Comparison of ENCODE assay signal across 11 cellular contexts in genomic region chr17:17151541-17151940, GRCh38. TPM values are rescaled to one million over a fixed set of nuclear protein-coding genes. Genes with fewer than 3 reads are reported as not detected.
DNase-seq lines count a peak whose midpoint lies in the region; ATAC-seq, FAIRE-seq and TF ChIP-seq lines count a peak whose summit lies in the region.
"Had no signal": no experiment of that assay in that cellular context is flagged by ENCODE, and none has a peak within 500 bp of the region (broad histone marks: within the 10 kb centered on the region; RNA-seq: fewer than 3 reads in every experiment).

No MANE protein-coding gene starts in this region.

- no peak overlapping the region for H2BK120ac ChIP-seq in mesenchymal stem cell (ENCODE audit: low read depth, low read length)

- H2AK5ac ChIP-seq in mesenchymal stem cell (ENCODE audit: low read length, severe bottlenecking), result peak overlapping the region; percentile 51

- SMC1A ChIA-PET in GM12878 (lab: Charles Lee; ENCODE audit: uncharacterized antibody, unreplicated experiment), result interaction anchor here (1.0 kb wide), 1 partner anchor 13 kb away, joined by 4 read pairs; no protein-coding TSS in a partner anchor

- no peak for TF ChIP-seq POLR2A in GM12878 (IDR thresholded peaks at IDR 0.05; ENCODE audit: low read depth, low read length)

- peak overlapping the region in 1 of 2 experiments; percentile 16 for H3K4ac ChIP-seq in mesenchymal stem cell (ENCODE audit: low read depth in 1 of 2, low read length in 2 of 2)

- H2BK12ac ChIP-seq in mesenchymal stem cell (ENCODE audit: low read length in 2 of 2), result no peak overlapping the region

- H3K9ac ChIP-seq in GM12878 (ENCODE audit: control insufficient read depth, insufficient read depth, low read length), result no peak overlapping the region
- H3K9ac ChIP-seq in mesenchymal stem cell (ENCODE audit: low read length), result peak overlapping the region; percentile 61

- peak overlapping the region in 1 of 2 experiments; percentile 65 for H3K18ac ChIP-seq in mesenchymal stem cell (ENCODE audit: low read depth in 1 of 2, low read length in 2 of 2)

- 98% methylated on average over 3 of the region's 3 CpGs for WGBS in GM12878 (ENCODE audit: insufficient coverage, insufficient replicate concordance, low lambda C conversion rate, missing lambda C conversion rate)
- WGBS in mesenchymal stem cell, result 46% methylated on average over 3 of the region's 3 CpGs

- TF ChIP-seq EP300 in GM12878 (IDR thresholded peaks at IDR 0.05; ENCODE audit: borderline replicate concordance in 1 of 2, control insufficient read depth in 1 of 2, low read depth in 2 of 2, low read length in 2 of 2), result no peak

- no peaks in the 10 kb centered on the region for H3K79me2 ChIP-seq in GM12878 (ENCODE audit: control insufficient read depth, insufficient read depth, low read length)

- intact Hi-C loops in GM12878 (cut with micrococcal nuclease; ENCODE audit: unreplicated experiment), result no loop called here

- no peak overlapping the region for H3K23ac ChIP-seq in mesenchymal stem cell (ENCODE audit: low read length in 2 of 2)

- H3K14ac ChIP-seq in mesenchymal stem cell (ENCODE audit: low read length in 2 of 2), result no peak overlapping the region

- H3K4me3 Mint-ChIP-seq in stimulated activated naive CD8-positive, alpha-beta T cell treated with anti-CD3 and anti-CD28 coated beads, Interleukin-15, amount 100 ng/mL, for 72 hours, result no peak overlapping the region

- peaks cover 18% of the 10 kb centered on the region for H3K79me1 ChIP-seq in mesenchymal stem cell (replicated peaks; ENCODE audit: low read length, poor library complexity, severe bottlenecking)

- peak; percentile 17 for ATAC-seq in stimulated activated naive CD8-positive, alpha-beta T cell treated with anti-CD3 and anti-CD28 coated beads, Interleukin-15, Interleukin-2, amounts not matched to agents 100 U/mL and 50 U/mL, for 24 hours
- ATAC-seq in stimulated activated naive CD8-positive, alpha-beta T cell treated with anti-CD3 and anti-CD28 coated beads, Interleukin-15, amount 100 ng/mL, for 72 hours, result no peak
- ATAC-seq in GM12878 (no peak), HG02870 (IDR thresholded peaks at IDR 0.05; ENCODE audit: unreplicated experiment) (no peak)

- H3K27ac ChIP-seq in GM12878 (ENCODE audit: control insufficient read depth, insufficient read depth), result peak overlapping the region; percentile 31; the same call in 1 of the 2 replicates
- peak overlapping the region; percentile 83 for H3K27ac ChIP-seq in mesenchymal stem cell (ENCODE audit: low read length, poor library complexity, severe bottlenecking)

- H2BK15ac ChIP-seq in mesenchymal stem cell (ENCODE audit: low read depth, poor library complexity, severe bottlenecking), result peak overlapping the region; percentile 58

- POLR2A ChIA-PET in GM12878 (lab: Charles Lee), result no interaction called here

- FAIRE-seq in GM12878 (lab: Jason Lieb, UNC), result no peak

- H3K4me2 ChIP-seq in GM12878 (ENCODE audit: control insufficient read depth, insufficient read depth) (no peak overlapping the region), mesenchymal stem cell (ENCODE audit: low read length, poor library complexity, severe bottlenecking) (no peak overlapping the region)

- peak overlapping the region in 1 of 2 donors; percentile 79 for H3K27ac Mint-ChIP-seq in stimulated activated naive CD8-positive, alpha-beta T cell treated with anti-CD3 and anti-CD28 coated beads, Interleukin-15, amount 100 ng/mL, for 72 hours

- no peak overlapping the region for H2AFZ ChIP-seq in GM12878 (ENCODE audit: control insufficient read depth, low read depth, low read length)
- H2AFZ ChIP-seq in mesenchymal stem cell (ENCODE audit: low read depth, low read length), result no peak overlapping the region

- H3K27me3 Mint-ChIP-seq in stimulated activated naive CD8-positive, alpha-beta T cell treated with anti-CD3 and anti-CD28 coated beads, Interleukin-15, amount 100 ng/mL, for 72 hours, result no peaks in the 10 kb centered on the region

- RAD21 ChIA-PET in GM12878 (lab: Charles Lee; ENCODE audit: unreplicated experiment), result no interaction called here

- TF ChIP-seq RAD21 in GM12878 (IDR thresholded peaks at IDR 0.05; ENCODE audit: insufficient read depth, low read depth, low read length), result no peak

- H3K9me3 ChIP-seq in GM12878 (replicated peaks; ENCODE audit: control insufficient read depth, insufficient read depth, low read length) (no peaks in the 10 kb centered on the region; the same call in 2 of the 3 replicates), mesenchymal stem cell (ENCODE audit: control insufficient read depth, low read length) (no peaks in the 10 kb centered on the region)
- H3K9me3 ChIP-seq: Caco-2 had no signal

- H3K9me3 Mint-ChIP-seq in stimulated activated naive CD8-positive, alpha-beta T cell treated with anti-CD3 and anti-CD28 coated beads, Interleukin-15, amount 100 ng/mL, for 72 hours, result no peaks in the 10 kb centered on the region

- no peak for TF ChIP-seq CTCF in GM12878 (IDR thresholded peaks at IDR 0.05 in 2 of 3, conservative IDR thresholded peaks at IDR 0.05 in 1 of 3; ENCODE audit: control insufficient read depth in 2 of 3, extremely low read depth in 1 of 3, insufficient read depth in 1 of 3, low read depth in 3 of 3, low read length in 3 of 3)

- BruUV-seq in GM12878 (replicated peaks; lab: Mats Ljungman, UMichigan), result no TSS peak

- CTCF ChIA-PET in GM12878 (lab: Yijun Ruan, JAX), result no interaction called here

- H4K91ac ChIP-seq in mesenchymal stem cell (ENCODE audit: low read length), result no peak overlapping the region

- in situ Hi-C loops in GM12878 (cut with MboI), result no loop called here

- peaks cover 47% of the 10 kb centered on the region for H3K4me1 Mint-ChIP-seq in stimulated activated naive CD8-positive, alpha-beta T cell treated with anti-CD3 and anti-CD28 coated beads, Interleukin-15, amount 100 ng/mL, for 72 hours

- H3K27me3 ChIP-seq in GM12878 (replicated peaks in 1 of 2; ENCODE audit: control insufficient read depth in 2 of 2, insufficient read depth in 2 of 2, low read length in 1 of 2) (no peaks in the 10 kb centered on the region), mesenchymal stem cell (ENCODE audit: control insufficient read depth in 1 of 2, insufficient read depth in 1 of 2, low read length in 2 of 2) (no peaks in the 10 kb centered on the region)

- H3K36me3 ChIP-seq in GM12878 (ENCODE audit: control insufficient read depth in 2 of 2, insufficient read depth in 2 of 2, low read length in 1 of 2) (peaks cover 11 to 21% of the 10 kb centered on the region in 2 experiments), mesenchymal stem cell (ENCODE audit: control insufficient read depth in 1 of 2, insufficient read depth in 2 of 2, low read depth in 1 of 2, low read length in 2 of 2) (peaks cover 56 to 59% of the 10 kb centered on the region in 2 experiments)

- peaks cover 14% of the 10 kb centered on the region for H3K4me1 ChIP-seq in GM12878 (ENCODE audit: control insufficient read depth, insufficient read depth, low read length)
- H3K4me1 ChIP-seq in mesenchymal stem cell (ENCODE audit: control insufficient read depth, insufficient read depth, low read depth, low read length), result peaks cover 38% of the 10 kb centered on the region
- H3K4me1 ChIP-seq: Caco-2 had no signal

- DNase-seq in stimulated activated naive CD8-positive, alpha-beta T cell treated with anti-CD3 and anti-CD28 coated beads, Interleukin-15, Interleukin-2, amounts not matched to agents 100 U/mL and 50 U/mL, for 24 hours, result no peak
- no peak for DNase-seq in stimulated activated naive CD8-positive, alpha-beta T cell treated with anti-CD3 and anti-CD28 coated beads, Interleukin-15, amount 100 ng/mL, for 72 hours
- DNase-seq in GM12878 (ENCODE audit: low read depth, low spot score) (no peak), mesenchymal stem cell (peak; percentile 69), SKM-1 (lab: John Stamatoyannopoulos, UW; ENCODE audit: unreplicated experiment) (no peak), COR-L47 (lab: John Stamatoyannopoulos, UW) (no peak), medulla oblongata (ENCODE audit: extremely low spot score) (no peak)
- DNase-seq: Caco-2, cerebellar nuclear complex, NCI-H1930 had no signal

- H4K8ac ChIP-seq in mesenchymal stem cell (ENCODE audit: low read length), result no peak overlapping the region

- H3K4me3 ChIP-seq in GM12878 (no peak overlapping the region), mesenchymal stem cell (ENCODE audit: insufficient read depth in 1 of 2, low read depth in 1 of 2, low read length in 2 of 2) (peak overlapping the region in 1 of 2 experiments; percentile 38)

- no peak overlapping the region for H2BK5ac ChIP-seq in mesenchymal stem cell (ENCODE audit: low read depth, low read length, poor library complexity, severe bottlenecking)

- H4K20me1 ChIP-seq in GM12878 (ENCODE audit: control insufficient read depth, insufficient read depth), result no peaks in the 10 kb centered on the region

TF ChIP-seq in GM12878, 131 proteins besides CTCF, POLR2A, EP300 and RAD21 (continues in another document):
- TF ChIP-seq NR2F1 (conservative IDR thresholded peaks at IDR 0.05) (no peak), RCOR1 (conservative IDR thresholded peaks at IDR 0.05; ENCODE audit: low read depth, low read length) (no peak), NBN (IDR thresholded peaks at IDR 0.05) (no peak)

RNA-seq across cellular contexts. Expression of gene PLD6, which starts 54.6 kb away (rescaled TPM):
- total RNA-seq in GM12878 (2013; cell fraction: nucleolus; rRNA removed), result 7.8 and 8.4 TPM in 2 replicates
- total RNA-seq in GM12878 (2014; rRNA removed) (17.4 and 18.6 TPM in 2 replicates), GM12878 (2014; rRNA removed; fragmentation: Illumina TruSeq; extraction: Trizol) (7.5 TPM in 2 replicates), GM12878 (2021) (15.4 and 15.5 TPM in 2 replicates)
- polyA plus RNA-seq in GM12878 (2011; ENCODE audit: low read depth), result 7.0 TPM
- polyA plus RNA-seq in GM12878 (2011; rRNA removed) (8.7 and 10.5 TPM in 2 replicates), GM12878 (2014; fragmentation: Illumina TruSeq; extraction: Trizol) (10.1 and 11.1 TPM in 2 replicates), GM12878 (2014; fragmentation: Nextera tagmentation; extraction: Ambion mirVana) (10 to 100 TPM in 1 of 2 experiments, 1 to 10 TPM in 1; 4.7 to 21.4 TPM), GM12878 (2014; rRNA removed) (14.7 and 15.3 TPM in 2 replicates), GM12878 (2016; fragmentation: Nextera tagmentation; extraction: Ambion mirVana) (10 to 100 TPM; 11.1 to 12.9 TPM)
- 8.8 and 10.5 TPM in 2 replicates for polyA plus RNA-seq in GM12878 (2011; cell fraction: cytosol; rRNA removed)
- polyA plus RNA-seq in GM12878 (2011; cell fraction: nucleus; rRNA removed), result 5.9 and 8.4 TPM in 2 replicates
- 6.8 and 11.0 TPM in 2 replicates for polyA plus RNA-seq in GM12878 (2012)
- polyA minus RNA-seq in GM12878 (2011; rRNA and poly(A)+ RNA removed), result 11.8 and 12.4 TPM in 2 replicates
- polyA minus RNA-seq in GM12878 (2011; cell fraction: cytosol; rRNA and poly(A)+ RNA removed), result 4.1 and 5.9 TPM in 2 replicates
- 3.4 and 8.3 TPM in 2 replicates for polyA minus RNA-seq in GM12878 (2011; cell fraction: nucleus; rRNA and poly(A)+ RNA removed)
- 0.11 TPM for polyA plus RNA-seq in mesenchymal stem cell (2013, experiment 1 of 2)
- polyA plus RNA-seq in mesenchymal stem cell (2013, experiment 2 of 2), result 0.05 TPM
